In the genomic region with DNA sequence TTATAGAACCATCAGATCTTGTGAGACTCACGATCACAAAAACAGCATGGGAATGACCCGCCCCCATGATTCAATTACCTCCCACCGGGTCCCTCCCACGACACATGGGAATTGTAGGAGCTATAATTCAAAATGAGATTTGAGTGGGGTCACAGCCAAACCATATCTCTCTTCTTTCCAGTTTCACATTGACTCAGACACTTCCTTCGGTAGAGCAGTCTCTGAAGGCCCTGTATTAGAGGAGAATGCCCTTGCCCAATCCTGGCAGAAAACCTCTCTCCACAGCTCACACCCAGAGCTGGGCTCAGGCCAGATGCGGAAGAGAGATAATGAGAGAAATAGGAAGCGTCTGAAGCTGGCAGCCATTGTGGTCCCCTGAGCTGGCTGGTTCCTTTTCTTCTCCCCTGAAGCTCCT, we compare ENCODE assay signal across 8 cellular contexts.
DNase-seq lines count a peak whose midpoint lies in the region; ATAC-seq and TF ChIP-seq lines count a peak whose summit lies in the region.

No MANE protein-coding gene starts in this region.

- H3K4me1 Mint-ChIP-seq in osteocyte (ENCODE audit: unreplicated experiment) = peaks cover 4% of the 10 kb centered on the region

- no peaks in the 10 kb centered on the region for H3K36me3 Mint-ChIP-seq in osteocyte (ENCODE audit: unreplicated experiment)

- H3K27ac Mint-ChIP-seq in osteocyte (ENCODE audit: unreplicated experiment) = no peak overlapping the region

- H3K9me3 ChIP-seq in lung (ENCODE audit: control insufficient read depth in 2 of 2, insufficient read depth in 1 of 2, low read length in 1 of 2) = peaks cover 0 to 3% of the 10 kb centered on the region in 2 donors

- no peaks in the 10 kb centered on the region for H3K36me3 ChIP-seq in lung (ENCODE audit: control insufficient read depth in 2 of 2, insufficient read depth in 2 of 2, low read length in 2 of 2)

- DNase-seq in M059J (ENCODE audit: low read depth) = peak; percentile 15
- DNase-seq in lung (ENCODE audit: low spot score) = no peak
- DNase-seq in osteocyte (ENCODE audit: extremely low spot score, unreplicated experiment) = no peak
- DNase-seq in activated effector memory CD4-positive, alpha-beta T cell treated with Interleukin-2 at 50 U/mL for 16 hours = no peak
- DNase-seq in occipital lobe (lab: John Stamatoyannopoulos, UW) = no peak
- DNase-seq in NCI-H345 treated with DMSO at 0.1 percent for 48 hours (lab: John Stamatoyannopoulos, UW; ENCODE audit: unreplicated experiment) = no peak

- H3K9me3 Mint-ChIP-seq in osteocyte (ENCODE audit: unreplicated experiment) = no peaks in the 10 kb centered on the region

- 29 to 40% methylated on average over 7 of the region's 7 CpGs for WGBS in lung, 2 donors

- no peak overlapping the region for H3K27ac ChIP-seq in lung (ENCODE audit: low read depth in 1 of 2, low read length in 1 of 2)

- no peaks in the 10 kb centered on the region for H3K4me1 ChIP-seq in lung (ENCODE audit: control insufficient read depth in 2 of 2, insufficient read depth in 2 of 2, low read length in 2 of 2)

- H3K4me3 ChIP-seq in lung = no peak overlapping the region

- ATAC-seq in GM18858 (IDR thresholded peaks at IDR 0.05; ENCODE audit: unreplicated experiment) (peak; percentile 73), GM21619 (IDR thresholded peaks at IDR 0.05; ENCODE audit: unreplicated experiment) (peak; percentile 63), lung (ENCODE audit: insufficient read depth, low FRiP score) (peak; percentile 39)

- H3K27me3 ChIP-seq in lung (ENCODE audit: control insufficient read depth, insufficient read depth) = no peaks in the 10 kb centered on the region

- peaks cover 13% of the 10 kb centered on the region for H3K27me3 Mint-ChIP-seq in osteocyte (ENCODE audit: unreplicated experiment)

- TF ChIP-seq CTCF in lung (IDR thresholded peaks at IDR 0.05; ENCODE audit: control extremely low read depth, extremely low read depth) = no peak
- no peak for TF ChIP-seq CTCF in osteocyte (IDR thresholded peaks at IDR 0.05)

- H3K4me3 Mint-ChIP-seq in osteocyte (ENCODE audit: unreplicated experiment) = no peak overlapping the region
